Comparison of ENCODE assay signal across 16 cellular contexts in the genomic region with DNA sequence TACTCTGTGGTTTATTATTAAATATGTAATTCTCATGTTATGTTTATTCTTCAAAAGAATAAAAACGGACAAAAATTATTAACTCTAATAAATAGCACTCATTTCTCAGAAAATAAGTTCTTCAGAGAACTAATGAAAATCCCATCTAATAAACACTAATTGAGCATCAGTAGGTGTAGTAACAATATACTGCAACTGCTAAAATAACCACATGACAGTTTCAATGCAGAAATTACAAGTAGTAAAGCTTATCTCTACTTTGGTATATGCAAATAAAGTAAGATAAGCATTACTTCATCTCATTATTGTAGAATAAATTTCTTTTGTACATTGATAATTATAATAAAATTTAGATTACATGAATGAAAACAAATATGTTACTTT. TPM values are rescaled to one million over a fixed set of nuclear protein-coding genes. Genes with fewer than 3 reads are reported as not detected.
A peak's percentile ranks its signal among the peaks of the same experiment; 100 is the strongest.
DNase-seq lines count a peak whose midpoint lies in the region; ATAC-seq and TF ChIP-seq lines count a peak whose summit lies in the region.
"Had no signal": no experiment of that assay in that cellular context is flagged by ENCODE, and none has a peak within 500 bp of the region (broad histone marks: within the 10 kb centered on the region; RNA-seq: fewer than 3 reads in every experiment).

No MANE protein-coding gene starts in this region.

- H3K27me3 Mint-ChIP-seq in activated naive CD4-positive, alpha-beta T cell treated with anti-CD3 and anti-CD28 coated beads for 36 hours (ENCODE audit: low read depth), result no peaks in the 10 kb centered on the region
- H3K27me3 Mint-ChIP-seq: dendritic cell treated with granulocyte-macrophage colony-stimulating factor and Interleukin-4, amounts not matched to agents 40 ng/mL and 50 ng/mL, for 4 days; type B pancreatic cell had no signal

- no peaks in the 10 kb centered on the region for H3K9me3 Mint-ChIP-seq in activated naive CD4-positive, alpha-beta T cell treated with anti-CD3 and anti-CD28 coated beads for 36 hours
- H3K9me3 Mint-ChIP-seq: dendritic cell treated with granulocyte-macrophage colony-stimulating factor and Interleukin-4, amounts not matched to agents 40 ng/mL and 50 ng/mL, for 4 days; type B pancreatic cell had no signal

- H3F3A ChIP-seq in smooth muscle cell (ENCODE audit: low read depth), result no peaks in the 10 kb centered on the region

- DNase-seq in smooth muscle cell (lab: John Stamatoyannopoulos, UW; ENCODE audit: unreplicated experiment) (no peak), dedifferentiated amniotic fluid mesenchymal stem cell (ENCODE audit: extremely low spot score) (no peak), OCI-M2 (lab: John Stamatoyannopoulos, UW; ENCODE audit: unreplicated experiment) (no peak)
- no peak for DNase-seq in activated naive CD4-positive, alpha-beta T cell treated with anti-CD3 and anti-CD28 coated beads for 36 hours
- DNase-seq: AML-193, NCI-H1105 treated with DMSO at 0.1 percent for 48 hours, NCI-H69, SIG-M5 had no signal

- H3K79me2 ChIP-seq in smooth muscle cell (ENCODE audit: low read depth), result no peaks in the 10 kb centered on the region

- no peak overlapping the region for H3K27ac Mint-ChIP-seq in activated naive CD4-positive, alpha-beta T cell treated with anti-CD3 and anti-CD28 coated beads for 36 hours
- H3K27ac Mint-ChIP-seq: dendritic cell treated with granulocyte-macrophage colony-stimulating factor and Interleukin-4, amounts not matched to agents 40 ng/mL and 50 ng/mL, for 4 days; type B pancreatic cell had no signal

- H3K9me3 ChIP-seq in smooth muscle cell (replicated peaks; ENCODE audit: low read depth), result no peaks in the 10 kb centered on the region

- no peak overlapping the region for H3K4me3 Mint-ChIP-seq in activated naive CD4-positive, alpha-beta T cell treated with anti-CD3 and anti-CD28 coated beads for 36 hours
- H3K4me3 Mint-ChIP-seq: dendritic cell treated with granulocyte-macrophage colony-stimulating factor and Interleukin-4, amounts not matched to agents 40 ng/mL and 50 ng/mL, for 4 days; type B pancreatic cell had no signal

- 100% methylated on average over 1 of the region's 1 CpG for WGBS in smooth muscle cell (ENCODE audit: low lambda C conversion rate)

- no peak overlapping the region for H3K27ac ChIP-seq in smooth muscle cell (ENCODE audit: low read depth)
- H3K27ac ChIP-seq: skin epidermis, VCaP had no signal

- no peak overlapping the region for H3K4me2 ChIP-seq in smooth muscle cell

- TF ChIP-seq CTCF in smooth muscle cell (IDR thresholded peaks at IDR 0.05; ENCODE audit: borderline replicate concordance, insufficient read depth, poor library complexity, severe bottlenecking), result no peak

- no peaks in the 10 kb centered on the region for H3K4me1 ChIP-seq in smooth muscle cell (ENCODE audit: low read depth)

- H3K9ac ChIP-seq in smooth muscle cell (ENCODE audit: low read depth), result no peak overlapping the region

- H3K36me3 Mint-ChIP-seq in activated naive CD4-positive, alpha-beta T cell treated with anti-CD3 and anti-CD28 coated beads for 36 hours (ENCODE audit: low read depth), result no peaks in the 10 kb centered on the region
- H3K36me3 Mint-ChIP-seq: type B pancreatic cell had no signal

- H3K4me3 ChIP-seq in smooth muscle cell, result no peak overlapping the region
- H3K4me3 ChIP-seq: skin epidermis had no signal

- H3K4me1 Mint-ChIP-seq in activated naive CD4-positive, alpha-beta T cell treated with anti-CD3 and anti-CD28 coated beads for 36 hours (ENCODE audit: low read depth), result no peaks in the 10 kb centered on the region

- no peaks in the 10 kb centered on the region for H3K27me3 ChIP-seq in smooth muscle cell (ENCODE audit: low read depth)

- intact Hi-C loops in activated naive CD4-positive, alpha-beta T cell treated with anti-CD3 and anti-CD28 coated beads for 36 hours (cut with micrococcal nuclease), result no loop called here

- no peak overlapping the region for H2AFZ ChIP-seq in smooth muscle cell (ENCODE audit: low read depth)

- H4K20me1 ChIP-seq in smooth muscle cell (ENCODE audit: low read depth), result no peaks in the 10 kb centered on the region

- H3K36me3 ChIP-seq in smooth muscle cell (ENCODE audit: low read depth), result no peaks in the 10 kb centered on the region

- ATAC-seq in GM18858 (IDR thresholded peaks at IDR 0.05; ENCODE audit: unreplicated experiment) (peak; percentile 85), GM21423 (IDR thresholded peaks at IDR 0.05; ENCODE audit: unreplicated experiment) (peak; percentile 72), HG02970 (IDR thresholded peaks at IDR 0.05; ENCODE audit: low FRiP score, unreplicated experiment) (peak; percentile 74), HG03521 (IDR thresholded peaks at IDR 0.05; ENCODE audit: unreplicated experiment) (peak; percentile 82)

- CTCF ChIA-PET in activated naive CD4-positive, alpha-beta T cell treated with anti-CD3 and anti-CD28 coated beads for 36 hours (lab: Charles Lee), result no interaction called here

RNA-seq across cellular contexts. Expression of a gene that starts 56.4 kb away (rescaled TPM):
- 69.5 and 76.6 TPM in 2 replicates for total RNA-seq in smooth muscle cell
- polyA plus RNA-seq in smooth muscle cell, result 59.5 and 72.8 TPM in 2 replicates
- not detected for total RNA-seq in activated naive CD4-positive, alpha-beta T cell treated with anti-CD3 and anti-CD28 coated beads for 36 hours

Comparison
In these comparisons a context has a peak if more than half of its experiments do, and no peak if none do; other contexts are left out.
1. RNA of a gene that starts 56.4 kb away (total RNA-seq): 69.5 to 76.6 TPM in smooth muscle cell; not detected in activated naive CD4-positive, alpha-beta T cell treated with anti-CD3 and anti-CD28 coated beads for 36 hours; every median in the first group is over 10 times any median in the second.
2. Peak in every context shown above with its lines, with median percentiles within 50 percentile points of each other: ATAC-seq.